In genomic region chr11:63951779-63952536, GRCh38 we compare ENCODE assay signal across 11 cellular contexts. TPM values are rescaled to one million over a fixed set of nuclear protein-coding genes. Genes with fewer than 3 reads are reported as not detected.
DNase-seq lines count a peak whose midpoint lies in the region; ATAC-seq lines count a peak whose summit lies in the region.
"Had no signal": no experiment of that assay in that cellular context is flagged by ENCODE, and none has a peak within 500 bp of the region (broad histone marks: within the 10 kb centered on the region; RNA-seq: fewer than 3 reads in every experiment).

No MANE protein-coding gene starts in this region.

- DNase-seq in stimulated activated CD4-positive, alpha-beta T cell treated with anti-CD3 and anti-CD28 coated beads, Interleukin-4, amount 100 ng/mL, for 24 hours = peak; percentile 12
- DNase-seq in stimulated activated CD4-positive, alpha-beta T cell treated with anti-CD3 and anti-CD28 coated beads, Interleukin-2, amount 100 ng/mL, for 48 hours = no peak
- DNase-seq in T-helper 17 cell = no peak
- DNase-seq in epithelial cell of prostate (ENCODE audit: low read depth, low spot score) = no peak
- DNase-seq in substantia nigra (lab: John Stamatoyannopoulos, UW) = no peak
- DNase-seq in A172 (ENCODE audit: low spot score) = no peak
- no peak for DNase-seq in kidney glomerular epithelial cell (lab: John Stamatoyannopoulos, UW)
- no peak for DNase-seq in OCI-M2 (lab: John Stamatoyannopoulos, UW; ENCODE audit: unreplicated experiment)
- DNase-seq: NCI-H1436 had no signal

- H3K27ac ChIP-seq in epithelial cell of prostate (peak overlapping the region; percentile 88), substantia nigra (ENCODE audit: low read depth, low read length, poor library complexity, severe bottlenecking) (no peak overlapping the region)
- H3K27ac ChIP-seq: C4-2B, cardiac muscle cell had no signal

- peaks cover 5% of the 10 kb centered on the region for H3K36me3 Mint-ChIP-seq in T-helper 17 cell (ENCODE audit: low read depth)

- H3K4me1 Mint-ChIP-seq in T-helper 17 cell = peaks cover 14% of the 10 kb centered on the region

- peak; percentile 54 for ATAC-seq in T-helper 17 cell

- no peaks in the 10 kb centered on the region for H3K27me3 Mint-ChIP-seq in T-helper 17 cell

- H3K27ac Mint-ChIP-seq in T-helper 17 cell = peak overlapping the region; percentile 81

- H3K4me3 Mint-ChIP-seq in T-helper 17 cell = peak overlapping the region; percentile 80

- H3K9me3 ChIP-seq in T-helper 17 cell (ENCODE audit: control insufficient read depth, low read length, poor library complexity, severe bottlenecking) = no peaks in the 10 kb centered on the region

RNA-seq across cellular contexts. Expression of gene NAA40, which starts 13.2 kb away (rescaled TPM):
- total RNA-seq in T-helper 17 cell = 10 to 100 TPM; 16.6 to 19.3 TPM
- total RNA-seq in A172 (2014; rRNA removed; shearing (Covaris generic)) = 12.5 and 19.8 TPM in 2 replicates

RNA-seq across cellular contexts. Expression of gene COX8A, which starts 22.5 kb away (rescaled TPM):
- 100 to 1,000 TPM; 108 to 129 TPM for total RNA-seq in T-helper 17 cell
- total RNA-seq in A172 (2014; rRNA removed; shearing (Covaris generic)) = 536 and 679 TPM in 2 replicates

RNA-seq across cellular contexts. Expression of gene OTUB1, which starts 34.3 kb away (rescaled TPM):
- total RNA-seq in T-helper 17 cell = 10 to 100 TPM; 62.2 to 65.1 TPM
- total RNA-seq in A172 (2014; rRNA removed; shearing (Covaris generic)) = 31.5 and 41.5 TPM in 2 replicates

RNA-seq across cellular contexts. Expression of gene RCOR2, which starts 35.0 kb away (rescaled TPM):
- not detected for total RNA-seq in T-helper 17 cell
- 0.05 and 0.14 TPM in 2 replicates for total RNA-seq in A172 (2014; rRNA removed; shearing (Covaris generic))
